Comparison of ENCODE assay signal across 11 cellular contexts in genomic region chr16:29876578-29877249, GRCh38. TPM values are rescaled to one million over a fixed set of nuclear protein-coding genes. Genes with fewer than 3 reads are reported as not detected.
DNase-seq lines count a peak whose midpoint lies in the region; ATAC-seq lines count a peak whose summit lies in the region.
"Had no signal": no experiment of that assay in that cellular context is flagged by ENCODE, and none has a peak within 500 bp of the region (broad histone marks: within the 10 kb centered on the region; RNA-seq: fewer than 3 reads in every experiment).

No MANE protein-coding gene starts in this region.

- H3K9ac ChIP-seq in HUES64 (ENCODE audit: low read depth, low read length) (peak overlapping the region; percentile 46; the same call in 1 of the 2 replicates), iPS-18a (ENCODE audit: low read length) (no peak overlapping the region)

- H3K4me1 Mint-ChIP-seq in activated T-helper 17 cell treated with anti-CD3 and anti-CD28 coated beads, Interleukin-2, amount 50 U/mL, for 72 hours = peaks cover 11% of the 10 kb centered on the region

- H3K36me3 Mint-ChIP-seq in activated T-helper 17 cell treated with anti-CD3 and anti-CD28 coated beads, Interleukin-2, amount 50 U/mL, for 72 hours (ENCODE audit: low read depth) = no peaks in the 10 kb centered on the region

- H3K4me1 ChIP-seq in HUES64 (ENCODE audit: insufficient read depth, low read length) (peaks cover 4% of the 10 kb centered on the region; the same call in 1 of the 2 replicates), iPS-18a (ENCODE audit: control insufficient read depth, low read depth, low read length) (no peaks in the 10 kb centered on the region)

- H3K27me3 ChIP-seq in HUES64 (ENCODE audit: insufficient read depth, low read length) (peaks cover 9% of the 10 kb centered on the region), iPS-18a (ENCODE audit: control insufficient read depth, insufficient read depth, low read length) (peaks cover 8% of the 10 kb centered on the region)

- no peaks in the 10 kb centered on the region for H3K9me3 Mint-ChIP-seq in activated T-helper 17 cell treated with anti-CD3 and anti-CD28 coated beads, Interleukin-2, amount 50 U/mL, for 72 hours

- DNase-seq in stimulated activated naive CD4-positive, alpha-beta T cell treated with Interleukin-2 at 50 U/mL for 16 hours (lab: John Stamatoyannopoulos, UW) = peak; percentile 31
- DNase-seq in NCI-H1436 (lab: John Stamatoyannopoulos, UW) (no peak), DMS 273 (lab: John Stamatoyannopoulos, UW; ENCODE audit: unreplicated experiment) (no peak), SHP77 (lab: John Stamatoyannopoulos, UW) (no peak)
- DNase-seq: NCI-H1694 treated with DMSO at 0.1 percent for 48 hours had no signal

- peaks cover 17% of the 10 kb centered on the region for H3K27me3 Mint-ChIP-seq in activated T-helper 17 cell treated with anti-CD3 and anti-CD28 coated beads, Interleukin-2, amount 50 U/mL, for 72 hours

- no peak overlapping the region for H3K27ac Mint-ChIP-seq in activated T-helper 17 cell treated with anti-CD3 and anti-CD28 coated beads, Interleukin-2, amount 50 U/mL, for 72 hours

- H3K36me3 ChIP-seq in HUES64 (ENCODE audit: insufficient read depth, low read length) (peaks cover 11% of the 10 kb centered on the region), iPS-18a (ENCODE audit: control insufficient read depth, low read depth, low read length) (peaks cover 4% of the 10 kb centered on the region)
- H3K36me3 ChIP-seq: tibial nerve had no signal

- H3K4me3 Mint-ChIP-seq in activated T-helper 17 cell treated with anti-CD3 and anti-CD28 coated beads, Interleukin-2, amount 50 U/mL, for 72 hours = peak overlapping the region; percentile 57

- H3K9me3 ChIP-seq in HUES64 (ENCODE audit: insufficient read depth, low read depth, low read length) = no peaks in the 10 kb centered on the region
- H3K9me3 ChIP-seq in iPS-18a (ENCODE audit: control insufficient read depth, low read depth, low read length) = no peaks in the 10 kb centered on the region
- H3K9me3 ChIP-seq: mucosa of descending colon, tibial nerve had no signal

- ATAC-seq in activated T-helper 17 cell treated with anti-CD3 and anti-CD28 coated beads, Interleukin-2, amount 50 U/mL, for 72 hours (replicated peaks) = peak; percentile 46
- ATAC-seq in HG02938 (IDR thresholded peaks at IDR 0.05; ENCODE audit: unreplicated experiment) = no peak

- whole genome bisulfite sequencing in HUES64 = 49% methylated on average over 47 of the region's 47 CpGs

- H3K27ac ChIP-seq in HUES64 (ENCODE audit: low read depth, low read length) = no peak overlapping the region
- H3K27ac ChIP-seq in iPS-18a (ENCODE audit: low read length) = no peak overlapping the region
- H3K27ac ChIP-seq: tibial nerve had no signal

- H3K4me3 ChIP-seq in HUES64 (ENCODE audit: low read length) (peak overlapping the region; percentile 57), iPS-18a (ENCODE audit: low read length) (peak overlapping the region; percentile 64)
- H3K4me3 ChIP-seq: mucosa of descending colon had no signal

RNA-seq across cellular contexts. Expression of gene CDIPT, which starts 13.7 kb away (rescaled TPM):
- 35.3 TPM for polyA plus RNA-seq in HUES64 (2013, experiment 1 of 2)
- 40.3 TPM for polyA plus RNA-seq in HUES64 (2013, experiment 2 of 2)
- total RNA-seq in activated T-helper 17 cell treated with anti-CD3 and anti-CD28 coated beads, Interleukin-2, amount 50 U/mL, for 72 hours = 10 to 100 TPM; 36.1 to 45.9 TPM

RNA-seq across cellular contexts. Expression of gene SEZ6L2, which starts 22.6 kb away (rescaled TPM):
- 24.5 TPM for polyA plus RNA-seq in HUES64 (2013, experiment 1 of 2)
- polyA plus RNA-seq in HUES64 (2013, experiment 2 of 2) = 29.4 TPM
- under 1 TPM in 1 of 2 donors, not detected in 1; 0.56 TPM for total RNA-seq in activated T-helper 17 cell treated with anti-CD3 and anti-CD28 coated beads, Interleukin-2, amount 50 U/mL, for 72 hours

RNA-seq across cellular contexts. Expression of gene ASPHD1, which starts 23.6 kb away (rescaled TPM):
- polyA plus RNA-seq in HUES64 (2013, experiment 1 of 2) = 5.2 TPM
- 5.6 TPM for polyA plus RNA-seq in HUES64 (2013, experiment 2 of 2)
- 1 to 10 TPM; 3.1 to 3.5 TPM for total RNA-seq in activated T-helper 17 cell treated with anti-CD3 and anti-CD28 coated beads, Interleukin-2, amount 50 U/mL, for 72 hours

RNA-seq across cellular contexts. Expression of gene KCTD13, which starts 49.3 kb away (rescaled TPM):
- polyA plus RNA-seq in HUES64 (2013, experiment 1 of 2) = 6.3 TPM
- 8.6 TPM for polyA plus RNA-seq in HUES64 (2013, experiment 2 of 2)
- total RNA-seq in activated T-helper 17 cell treated with anti-CD3 and anti-CD28 coated beads, Interleukin-2, amount 50 U/mL, for 72 hours = 10 to 100 TPM; 31.9 to 36.0 TPM

RNA-seq across cellular contexts. Expression of gene MVP, which starts 56.5 kb away (rescaled TPM):
- 0.80 TPM for polyA plus RNA-seq in HUES64 (2013, experiment 1 of 2)
- polyA plus RNA-seq in HUES64 (2013, experiment 2 of 2) = 1.4 TPM
- total RNA-seq in activated T-helper 17 cell treated with anti-CD3 and anti-CD28 coated beads, Interleukin-2, amount 50 U/mL, for 72 hours = 100 to 1,000 TPM; 101 to 133 TPM
